Comparison of ENCODE assay signal across 1 cellular context in genomic region chr19:35879770-35880317, GRCh38.
TF ChIP-seq lines count a peak whose summit lies in the region.

No MANE protein-coding gene starts in this region.

TF ChIP-seq in K562, 482 proteins besides CTCF, POLR2A, EP300 and RAD21 (continued from another document and continues in another):
- no peak for TF ChIP-seq PATZ1 (CRISPR knock-in tag; IDR thresholded peaks at IDR 0.05; ENCODE audit: borderline replicate concordance)
- TF ChIP-seq ATF2 (CRISPR knock-in tag; IDR thresholded peaks at IDR 0.05), result no peak
- TF ChIP-seq NR1H2 (CRISPR knock-in tag; IDR thresholded peaks at IDR 0.05), result no peak
- TF ChIP-seq RBM15 (IDR thresholded peaks at IDR 0.05; ENCODE audit: insufficient read depth, low read length), result no peak
- TF ChIP-seq, protein P1, sequence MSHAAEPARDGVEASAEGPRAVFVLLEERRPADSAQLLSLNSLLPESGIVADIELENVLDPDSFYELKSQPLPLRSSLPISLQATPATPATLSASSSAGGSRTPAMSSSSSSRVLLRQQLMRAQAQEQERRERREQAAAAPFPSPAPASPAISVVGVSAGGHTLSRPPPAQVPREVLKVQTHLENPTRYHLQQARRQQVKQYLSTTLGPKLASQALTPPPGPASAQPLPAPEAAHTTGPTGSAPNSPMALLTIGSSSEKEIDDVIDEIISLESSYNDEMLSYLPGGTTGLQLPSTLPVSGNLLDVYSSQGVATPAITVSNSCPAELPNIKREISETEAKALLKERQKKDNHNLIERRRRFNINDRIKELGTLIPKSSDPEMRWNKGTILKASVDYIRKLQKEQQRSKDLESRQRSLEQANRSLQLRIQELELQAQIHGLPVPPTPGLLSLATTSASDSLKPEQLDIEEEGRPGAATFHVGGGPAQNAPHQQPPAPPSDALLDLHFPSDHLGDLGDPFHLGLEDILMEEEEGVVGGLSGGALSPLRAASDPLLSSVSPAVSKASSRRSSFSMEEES (CRISPR knock-in tag; IDR thresholded peaks at IDR 0.05), result peak; percentile 38; the same call in 1 of the 2 replicates
- TF ChIP-seq CHD4 (IDR thresholded peaks at IDR 0.05; ENCODE audit: insufficient read depth, insufficient replicate concordance, low read depth, low read length, poor library complexity, severe bottlenecking), result no peak
- TF ChIP-seq, protein P2, sequence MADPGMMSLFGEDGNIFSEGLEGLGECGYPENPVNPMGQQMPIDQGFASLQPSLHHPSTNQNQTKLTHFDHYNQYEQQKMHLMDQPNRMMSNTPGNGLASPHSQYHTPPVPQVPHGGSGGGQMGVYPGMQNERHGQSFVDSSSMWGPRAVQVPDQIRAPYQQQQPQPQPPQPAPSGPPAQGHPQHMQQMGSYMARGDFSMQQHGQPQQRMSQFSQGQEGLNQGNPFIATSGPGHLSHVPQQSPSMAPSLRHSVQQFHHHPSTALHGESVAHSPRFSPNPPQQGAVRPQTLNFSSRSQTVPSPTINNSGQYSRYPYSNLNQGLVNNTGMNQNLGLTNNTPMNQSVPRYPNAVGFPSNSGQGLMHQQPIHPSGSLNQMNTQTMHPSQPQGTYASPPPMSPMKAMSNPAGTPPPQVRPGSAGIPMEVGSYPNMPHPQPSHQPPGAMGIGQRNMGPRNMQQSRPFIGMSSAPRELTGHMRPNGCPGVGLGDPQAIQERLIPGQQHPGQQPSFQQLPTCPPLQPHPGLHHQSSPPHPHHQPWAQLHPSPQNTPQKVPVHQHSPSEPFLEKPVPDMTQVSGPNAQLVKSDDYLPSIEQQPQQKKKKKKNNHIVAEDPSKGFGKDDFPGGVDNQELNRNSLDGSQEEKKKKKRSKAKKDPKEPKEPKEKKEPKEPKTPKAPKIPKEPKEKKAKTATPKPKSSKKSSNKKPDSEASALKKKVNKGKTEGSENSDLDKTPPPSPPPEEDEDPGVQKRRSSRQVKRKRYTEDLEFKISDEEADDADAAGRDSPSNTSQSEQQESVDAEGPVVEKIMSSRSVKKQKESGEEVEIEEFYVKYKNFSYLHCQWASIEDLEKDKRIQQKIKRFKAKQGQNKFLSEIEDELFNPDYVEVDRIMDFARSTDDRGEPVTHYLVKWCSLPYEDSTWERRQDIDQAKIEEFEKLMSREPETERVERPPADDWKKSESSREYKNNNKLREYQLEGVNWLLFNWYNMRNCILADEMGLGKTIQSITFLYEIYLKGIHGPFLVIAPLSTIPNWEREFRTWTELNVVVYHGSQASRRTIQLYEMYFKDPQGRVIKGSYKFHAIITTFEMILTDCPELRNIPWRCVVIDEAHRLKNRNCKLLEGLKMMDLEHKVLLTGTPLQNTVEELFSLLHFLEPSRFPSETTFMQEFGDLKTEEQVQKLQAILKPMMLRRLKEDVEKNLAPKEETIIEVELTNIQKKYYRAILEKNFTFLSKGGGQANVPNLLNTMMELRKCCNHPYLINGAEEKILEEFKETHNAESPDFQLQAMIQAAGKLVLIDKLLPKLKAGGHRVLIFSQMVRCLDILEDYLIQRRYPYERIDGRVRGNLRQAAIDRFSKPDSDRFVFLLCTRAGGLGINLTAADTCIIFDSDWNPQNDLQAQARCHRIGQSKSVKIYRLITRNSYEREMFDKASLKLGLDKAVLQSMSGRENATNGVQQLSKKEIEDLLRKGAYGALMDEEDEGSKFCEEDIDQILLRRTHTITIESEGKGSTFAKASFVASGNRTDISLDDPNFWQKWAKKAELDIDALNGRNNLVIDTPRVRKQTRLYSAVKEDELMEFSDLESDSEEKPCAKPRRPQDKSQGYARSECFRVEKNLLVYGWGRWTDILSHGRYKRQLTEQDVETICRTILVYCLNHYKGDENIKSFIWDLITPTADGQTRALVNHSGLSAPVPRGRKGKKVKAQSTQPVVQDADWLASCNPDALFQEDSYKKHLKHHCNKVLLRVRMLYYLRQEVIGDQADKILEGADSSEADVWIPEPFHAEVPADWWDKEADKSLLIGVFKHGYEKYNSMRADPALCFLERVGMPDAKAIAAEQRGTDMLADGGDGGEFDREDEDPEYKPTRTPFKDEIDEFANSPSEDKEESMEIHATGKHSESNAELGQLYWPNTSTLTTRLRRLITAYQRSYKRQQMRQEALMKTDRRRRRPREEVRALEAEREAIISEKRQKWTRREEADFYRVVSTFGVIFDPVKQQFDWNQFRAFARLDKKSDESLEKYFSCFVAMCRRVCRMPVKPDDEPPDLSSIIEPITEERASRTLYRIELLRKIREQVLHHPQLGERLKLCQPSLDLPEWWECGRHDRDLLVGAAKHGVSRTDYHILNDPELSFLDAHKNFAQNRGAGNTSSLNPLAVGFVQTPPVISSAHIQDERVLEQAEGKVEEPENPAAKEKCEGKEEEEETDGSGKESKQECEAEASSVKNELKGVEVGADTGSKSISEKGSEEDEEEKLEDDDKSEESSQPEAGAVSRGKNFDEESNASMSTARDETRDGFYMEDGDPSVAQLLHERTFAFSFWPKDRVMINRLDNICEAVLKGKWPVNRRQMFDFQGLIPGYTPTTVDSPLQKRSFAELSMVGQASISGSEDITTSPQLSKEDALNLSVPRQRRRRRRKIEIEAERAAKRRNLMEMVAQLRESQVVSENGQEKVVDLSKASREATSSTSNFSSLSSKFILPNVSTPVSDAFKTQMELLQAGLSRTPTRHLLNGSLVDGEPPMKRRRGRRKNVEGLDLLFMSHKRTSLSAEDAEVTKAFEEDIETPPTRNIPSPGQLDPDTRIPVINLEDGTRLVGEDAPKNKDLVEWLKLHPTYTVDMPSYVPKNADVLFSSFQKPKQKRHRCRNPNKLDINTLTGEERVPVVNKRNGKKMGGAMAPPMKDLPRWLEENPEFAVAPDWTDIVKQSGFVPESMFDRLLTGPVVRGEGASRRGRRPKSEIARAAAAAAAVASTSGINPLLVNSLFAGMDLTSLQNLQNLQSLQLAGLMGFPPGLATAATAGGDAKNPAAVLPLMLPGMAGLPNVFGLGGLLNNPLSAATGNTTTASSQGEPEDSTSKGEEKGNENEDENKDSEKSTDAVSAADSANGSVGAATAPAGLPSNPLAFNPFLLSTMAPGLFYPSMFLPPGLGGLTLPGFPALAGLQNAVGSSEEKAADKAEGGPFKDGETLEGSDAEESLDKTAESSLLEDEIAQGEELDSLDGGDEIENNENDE (IDR thresholded peaks at IDR 0.05; ENCODE audit: low read depth, low read length), result no peak
- TF ChIP-seq KDM2B (CRISPR knock-in tag; IDR thresholded peaks at IDR 0.05), result no peak
- no peak for TF ChIP-seq NFE2L1 (tag; IDR thresholded peaks at IDR 0.05; ENCODE audit: borderline replicate concordance, low read depth)
- TF ChIP-seq, protein P3, sequence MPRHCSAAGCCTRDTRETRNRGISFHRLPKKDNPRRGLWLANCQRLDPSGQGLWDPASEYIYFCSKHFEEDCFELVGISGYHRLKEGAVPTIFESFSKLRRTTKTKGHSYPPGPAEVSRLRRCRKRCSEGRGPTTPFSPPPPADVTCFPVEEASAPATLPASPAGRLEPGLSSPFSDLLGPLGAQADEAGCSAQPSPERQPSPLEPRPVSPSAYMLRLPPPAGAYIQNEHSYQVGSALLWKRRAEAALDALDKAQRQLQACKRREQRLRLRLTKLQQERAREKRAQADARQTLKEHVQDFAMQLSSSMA (CRISPR knock-in tag; IDR thresholded peaks at IDR 0.05), result no peak
- TF ChIP-seq HDAC1 (IDR thresholded peaks at IDR 0.05), result peak in 1 of 2 experiments; percentile 89; a peak in 2 of 4 replicates
- TF ChIP-seq BACH1 (tag; IDR thresholded peaks at IDR 0.05), result no peak; the same call in 1 of the 2 replicates
- TF ChIP-seq ZNF408 (CRISPR knock-in tag; IDR thresholded peaks at IDR 0.05; ENCODE audit: low read depth), result no peak
- TF ChIP-seq FOXJ2 (tag; IDR thresholded peaks at IDR 0.05), result no peak
- no peak for TF ChIP-seq RBFOX2 (IDR thresholded peaks at IDR 0.05; ENCODE audit: low read depth, low read length)
- TF ChIP-seq ETS2 (tag; IDR thresholded peaks at IDR 0.05; ENCODE audit: borderline replicate concordance, poor library complexity, severe bottlenecking), result no peak
- TF ChIP-seq FOXA1 (IDR thresholded peaks at IDR 0.05; ENCODE audit: borderline replicate concordance), result no peak
- TF ChIP-seq ZNF24 (IDR thresholded peaks at IDR 0.05), result no peak
- no peak for TF ChIP-seq EZH2 (IDR thresholded peaks at IDR 0.05; ENCODE audit: borderline replicate concordance, low read depth, low read length)
- TF ChIP-seq STAT5A (IDR thresholded peaks at IDR 0.05; ENCODE audit: borderline replicate concordance, low read length), result no peak
- TF ChIP-seq STAG1 (CRISPR knock-in tag; IDR thresholded peaks at IDR 0.05; ENCODE audit: borderline replicate concordance), result no peak
- TF ChIP-seq ELF4 (CRISPR knock-in tag; IDR thresholded peaks at IDR 0.05), result no peak
- no peak for TF ChIP-seq ZBTB34 (CRISPR knock-in tag; IDR thresholded peaks at IDR 0.05)
- TF ChIP-seq RBM25 (IDR thresholded peaks at IDR 0.05; ENCODE audit: low read depth, low read length, severe bottlenecking), result no peak
- TF ChIP-seq CBX1 (IDR thresholded peaks at IDR 0.05; ENCODE audit: low read depth), result no peak
- TF ChIP-seq MEIS2 (IDR thresholded peaks at IDR 0.05; ENCODE audit: partially characterized antibody), result peak; percentile 31
- no peak for TF ChIP-seq RFX5 (IDR thresholded peaks at IDR 0.05; ENCODE audit: low read depth, low read length)
- TF ChIP-seq RB1 (IDR thresholded peaks at IDR 0.05; ENCODE audit: low read depth), result peak; percentile 87; the same call in 1 of the 2 replicates
- TF ChIP-seq HMG20B (CRISPR knock-in tag; IDR thresholded peaks at IDR 0.05), result no peak
- TF ChIP-seq CCNT2 (IDR thresholded peaks at IDR 0.05; ENCODE audit: borderline replicate concordance, extremely low read depth, insufficient read length, low read depth, low read length), result peak; percentile 64
- TF ChIP-seq, protein P4, sequence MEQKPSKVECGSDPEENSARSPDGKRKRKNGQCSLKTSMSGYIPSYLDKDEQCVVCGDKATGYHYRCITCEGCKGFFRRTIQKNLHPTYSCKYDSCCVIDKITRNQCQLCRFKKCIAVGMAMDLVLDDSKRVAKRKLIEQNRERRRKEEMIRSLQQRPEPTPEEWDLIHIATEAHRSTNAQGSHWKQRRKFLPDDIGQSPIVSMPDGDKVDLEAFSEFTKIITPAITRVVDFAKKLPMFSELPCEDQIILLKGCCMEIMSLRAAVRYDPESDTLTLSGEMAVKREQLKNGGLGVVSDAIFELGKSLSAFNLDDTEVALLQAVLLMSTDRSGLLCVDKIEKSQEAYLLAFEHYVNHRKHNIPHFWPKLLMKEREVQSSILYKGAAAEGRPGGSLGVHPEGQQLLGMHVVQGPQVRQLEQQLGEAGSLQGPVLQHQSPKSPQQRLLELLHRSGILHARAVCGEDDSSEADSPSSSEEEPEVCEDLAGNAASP (IDR thresholded peaks at IDR 0.05), result no peak
- no peak for TF ChIP-seq BCOR (IDR thresholded peaks at IDR 0.05)
- TF ChIP-seq, protein P5, sequence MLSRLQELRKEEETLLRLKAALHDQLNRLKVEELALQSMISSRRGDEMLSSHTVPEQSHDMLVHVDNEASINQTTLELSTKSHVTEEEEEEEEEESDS (CRISPR knock-in tag; IDR thresholded peaks at IDR 0.05), result no peak
- TF ChIP-seq, protein P6, sequence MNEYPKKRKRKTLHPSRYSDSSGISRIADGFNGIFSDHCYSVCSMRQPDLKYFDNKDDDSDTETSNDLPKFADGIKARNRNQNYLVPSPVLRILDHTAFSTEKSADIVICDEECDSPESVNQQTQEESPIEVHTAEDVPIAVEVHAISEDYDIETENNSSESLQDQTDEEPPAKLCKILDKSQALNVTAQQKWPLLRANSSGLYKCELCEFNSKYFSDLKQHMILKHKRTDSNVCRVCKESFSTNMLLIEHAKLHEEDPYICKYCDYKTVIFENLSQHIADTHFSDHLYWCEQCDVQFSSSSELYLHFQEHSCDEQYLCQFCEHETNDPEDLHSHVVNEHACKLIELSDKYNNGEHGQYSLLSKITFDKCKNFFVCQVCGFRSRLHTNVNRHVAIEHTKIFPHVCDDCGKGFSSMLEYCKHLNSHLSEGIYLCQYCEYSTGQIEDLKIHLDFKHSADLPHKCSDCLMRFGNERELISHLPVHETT (CRISPR knock-in tag; conservative IDR thresholded peaks at IDR 0.05 in 1 of 2, IDR thresholded peaks at IDR 0.05 in 1 of 2), result no peak
- TF ChIP-seq, protein P7, sequence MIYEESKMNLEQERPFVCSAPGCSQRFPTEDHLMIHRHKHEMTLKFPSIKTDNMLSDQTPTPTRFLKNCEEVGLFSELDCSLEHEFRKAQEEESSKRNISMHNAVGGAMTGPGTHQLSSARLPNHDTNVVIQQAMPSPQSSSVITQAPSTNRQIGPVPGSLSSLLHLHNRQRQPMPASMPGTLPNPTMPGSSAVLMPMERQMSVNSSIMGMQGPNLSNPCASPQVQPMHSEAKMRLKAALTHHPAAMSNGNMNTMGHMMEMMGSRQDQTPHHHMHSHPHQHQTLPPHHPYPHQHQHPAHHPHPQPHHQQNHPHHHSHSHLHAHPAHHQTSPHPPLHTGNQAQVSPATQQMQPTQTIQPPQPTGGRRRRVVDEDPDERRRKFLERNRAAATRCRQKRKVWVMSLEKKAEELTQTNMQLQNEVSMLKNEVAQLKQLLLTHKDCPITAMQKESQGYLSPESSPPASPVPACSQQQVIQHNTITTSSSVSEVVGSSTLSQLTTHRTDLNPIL (CRISPR knock-in tag; IDR thresholded peaks at IDR 0.05), result no peak
- no peak for TF ChIP-seq PCBP2 (IDR thresholded peaks at IDR 0.05; ENCODE audit: low read depth, low read length, poor library complexity, severe bottlenecking)
- no peak for TF ChIP-seq SMARCE1 (IDR thresholded peaks at IDR 0.05)
